ENCODE assay signal across 23 cellular contexts in genomic region chr18:48858676-48859075, GRCh38.
A peak's percentile ranks its signal among the peaks of the same experiment; 100 is the strongest.
DNase-seq lines count a peak whose midpoint lies in the region; ATAC-seq and TF ChIP-seq lines count a peak whose summit lies in the region.
"Had no signal": no experiment of that assay in that cellular context is flagged by ENCODE, and none has a peak within 500 bp of the region (broad histone marks: within the 10 kb centered on the region; RNA-seq: fewer than 3 reads in every experiment).

No MANE protein-coding gene starts in this region.

- peak overlapping the region; percentile 30 to 83 for H3K27ac Mint-ChIP-seq in natural killer cell treated with Interleukin-12 subunit alpha and Interleukin-12 subunit beta and Interleukin-15 and Interleukin-18, amount 100 ng/mL, for 72 hours
- H3K27ac Mint-ChIP-seq in natural killer cell: peak overlapping the region in 1 of 2 donors; percentile 78
- H3K27ac Mint-ChIP-seq: activated B cell treated with CpG ODN at 0.5 μM for 24 hours; activated naive CD8-positive, alpha-beta T cell treated with anti-CD3 and anti-CD28 coated beads for 36 hours; B cell had no signal

- no peak overlapping the region for H3K4me2 ChIP-seq in osteoblast (ENCODE audit: insufficient read depth, low read length)
- H3K4me2 ChIP-seq: KMS-11 had no signal

- peak overlapping the region; percentile 54 for H3K27ac ChIP-seq in osteoblast (ENCODE audit: low read depth, low read length)
- no peak overlapping the region for H3K27ac ChIP-seq in testis
- H3K27ac ChIP-seq: gastrocnemius medialis, KMS-11 had no signal

- H3K27me3 Mint-ChIP-seq in natural killer cell treated with Interleukin-12 subunit alpha and Interleukin-12 subunit beta and Interleukin-15 and Interleukin-18, amount 100 ng/mL, for 72 hours: no peaks in the 10 kb centered on the region
- H3K27me3 Mint-ChIP-seq in natural killer cell (ENCODE audit: low read depth in 2 of 2): no peaks in the 10 kb centered on the region
- H3K27me3 Mint-ChIP-seq: activated B cell treated with CpG ODN at 0.5 μM for 24 hours; activated naive CD8-positive, alpha-beta T cell treated with anti-CD3 and anti-CD28 coated beads for 36 hours; B cell had no signal

- intact Hi-C loops in natural killer cell (cut with micrococcal nuclease): no loop called here
- intact Hi-C loops in testis (cut with DNase I; ENCODE audit: low total_unique reads): no loop called here

- H3K36me3 Mint-ChIP-seq in natural killer cell treated with Interleukin-12 subunit alpha and Interleukin-12 subunit beta and Interleukin-15 and Interleukin-18, amount 100 ng/mL, for 72 hours: no peaks in the 10 kb centered on the region
- no peaks in the 10 kb centered on the region for H3K36me3 Mint-ChIP-seq in natural killer cell
- H3K36me3 Mint-ChIP-seq: activated naive CD8-positive, alpha-beta T cell treated with anti-CD3 and anti-CD28 coated beads for 36 hours had no signal

- H3K4me1 ChIP-seq in osteoblast (ENCODE audit: insufficient read depth, low read length) (peaks cover 32% of the 10 kb centered on the region), testis (no peaks in the 10 kb centered on the region)
- H3K4me1 ChIP-seq: gastrocnemius medialis had no signal

- no peak for TF ChIP-seq POLR2A in testis (IDR thresholded peaks at IDR 0.05)

- H4K20me1 ChIP-seq in osteoblast (ENCODE audit: insufficient read depth, low read length): no peaks in the 10 kb centered on the region

- H3K9me3 ChIP-seq in osteoblast (ENCODE audit: low read depth, low read length) (no peaks in the 10 kb centered on the region), testis (no peaks in the 10 kb centered on the region)
- H3K9me3 ChIP-seq: esophagus squamous epithelium, gastrocnemius medialis, tibial nerve had no signal

- ATAC-seq in natural killer cell treated with Interleukin-12 subunit alpha and Interleukin-12 subunit beta and Interleukin-15 and Interleukin-18, amount 100 ng/mL, for 72 hours: no peak
- ATAC-seq in natural killer cell (no peak), HG03196 (IDR thresholded peaks at IDR 0.05; ENCODE audit: unreplicated experiment) (no peak)
- ATAC-seq: gastrocnemius medialis; PC-3; stimulated activated naive CD8-positive, alpha-beta T cell treated with anti-CD3 and anti-CD28 coated beads, Interleukin-15, Interleukin-2, amounts not matched to agents 100 U/mL and 50 U/mL, for 24 hours had no signal

- H3K79me2 ChIP-seq in osteoblast (ENCODE audit: insufficient read depth, low read length): no peaks in the 10 kb centered on the region

- no peak overlapping the region for H3K4me3 Mint-ChIP-seq in natural killer cell treated with Interleukin-12 subunit alpha and Interleukin-12 subunit beta and Interleukin-15 and Interleukin-18, amount 100 ng/mL, for 72 hours
- H3K4me3 Mint-ChIP-seq in natural killer cell: no peak overlapping the region
- H3K4me3 Mint-ChIP-seq: activated B cell treated with CpG ODN at 0.5 μM for 24 hours; activated naive CD8-positive, alpha-beta T cell treated with anti-CD3 and anti-CD28 coated beads for 36 hours; B cell had no signal

- no peak for DNase-seq in natural killer cell treated with Interleukin-12 subunit alpha and Interleukin-12 subunit beta and Interleukin-15 and Interleukin-18, amount 100 ng/mL, for 72 hours (ENCODE audit: low spot score)
- DNase-seq in natural killer cell (no peak), fibroblast of mammary gland (ENCODE audit: low read depth) (peak; percentile 8), osteoblast (ENCODE audit: insufficient read length, low spot score, missing footprints) (peak; percentile 77), testis (no peak)
- no peak for DNase-seq in activated CD4-positive, CD25-positive, alpha-beta regulatory T cell (lab: John Stamatoyannopoulos, UW)
- no peak for DNase-seq in stimulated activated CD8-positive, alpha-beta memory T cell treated with anti-CD3 and anti-CD28 coated beads, Interleukin-4, amount 100 ng/mL, for 48 hours
- DNase-seq: activated B cell treated with CpG ODN at 0.5 μM for 24 hours; activated CD4-positive, alpha-beta T cell treated with anti-CD3 and anti-CD28 coated beads, Interleukin-2, amount 50 U/mL, for 48 hours; activated naive CD8-positive, alpha-beta T cell treated with anti-CD3 and anti-CD28 coated beads for 36 hours; DMS53; esophagus squamous epithelium; gastrocnemius medialis; NCI-H146; NCI-H510A; PC-3; SHP77; stimulated activated CD4-positive, alpha-beta T cell treated with anti-CD3 and anti-CD28 coated beads, Interleukin-4, amount 100 ng/mL, for 24 hours; stimulated activated naive CD8-positive, alpha-beta T cell treated with anti-CD3 and anti-CD28 coated beads, Interleukin-15, Interleukin-2, amounts not matched to agents 100 U/mL and 50 U/mL, for 24 hours had no signal

- H3K36me3 ChIP-seq in osteoblast (ENCODE audit: insufficient read depth, low read length) (peaks cover 5% of the 10 kb centered on the region), testis (ENCODE audit: low read depth, missing control alignments) (no peaks in the 10 kb centered on the region)
- H3K36me3 ChIP-seq: gastrocnemius medialis had no signal

- H3K27me3 ChIP-seq in osteoblast (ENCODE audit: insufficient read depth, low read length) (no peaks in the 10 kb centered on the region), testis (no peaks in the 10 kb centered on the region)
- H3K27me3 ChIP-seq: esophagus squamous epithelium, gastrocnemius medialis, tibial nerve had no signal

- H3K9me3 Mint-ChIP-seq in natural killer cell treated with Interleukin-12 subunit alpha and Interleukin-12 subunit beta and Interleukin-15 and Interleukin-18, amount 100 ng/mL, for 72 hours: no peaks in the 10 kb centered on the region
- H3K9me3 Mint-ChIP-seq in natural killer cell: no peaks in the 10 kb centered on the region
- H3K9me3 Mint-ChIP-seq: activated B cell treated with CpG ODN at 0.5 μM for 24 hours; activated naive CD8-positive, alpha-beta T cell treated with anti-CD3 and anti-CD28 coated beads for 36 hours had no signal

- WGBS in testis, 2 donors: 83 to 91% methylated on average over 4 of the region's 4 CpGs

- H2AFZ ChIP-seq in osteoblast (ENCODE audit: low read length): no peak overlapping the region

- H3K4me1 Mint-ChIP-seq in natural killer cell treated with Interleukin-12 subunit alpha and Interleukin-12 subunit beta and Interleukin-15 and Interleukin-18, amount 100 ng/mL, for 72 hours (ENCODE audit: low read depth in 2 of 2): peaks cover 39% of the 10 kb centered on the region in 2 donors
- peaks cover 33 to 43% of the 10 kb centered on the region in 2 donors for H3K4me1 Mint-ChIP-seq in natural killer cell
- H3K4me1 Mint-ChIP-seq: activated B cell treated with CpG ODN at 0.5 μM for 24 hours, B cell had no signal

- TF ChIP-seq CTCF in natural killer cell (IDR thresholded peaks at IDR 0.05) (no peak), fibroblast of mammary gland (conservative IDR thresholded peaks at IDR 0.05; ENCODE audit: control insufficient read depth, insufficient read depth, low read depth, low read length) (no peak), osteoblast (IDR thresholded peaks at IDR 0.05; ENCODE audit: extremely low read depth, low read depth, low read length) (no peak), testis (IDR thresholded peaks at IDR 0.05) (no peak)

- H3K4me3 ChIP-seq in fibroblast of mammary gland (ENCODE audit: control insufficient read depth, low read depth, low read length) (no peak overlapping the region), osteoblast (ENCODE audit: insufficient read depth, low read length) (no peak overlapping the region), testis (no peak overlapping the region)
- H3K4me3 ChIP-seq: esophagus squamous epithelium, gastrocnemius medialis, tibial nerve had no signal

Comparison
In these comparisons a context has a peak if more than half of its experiments do, and no peak if none do; other contexts are left out.
1. DNase-seq: peak in fibroblast of mammary gland (single experiment) and osteoblast (single experiment); none in natural killer cell treated with Interleukin-12 subunit alpha and Interleukin-12 subunit beta and Interleukin-15 and Interleukin-18, amount 100 ng/mL, for 72 hours (single experiment), natural killer cell (single experiment), activated CD4-positive, CD25-positive, alpha-beta regulatory T cell (0 of 4), stimulated activated CD8-positive, alpha-beta memory T cell treated with anti-CD3 and anti-CD28 coated beads, Interleukin-4, amount 100 ng/mL, for 48 hours (single experiment) and testis (single experiment).